Comparison of ENCODE assay signal across 10 cellular contexts in the genomic region with DNA sequence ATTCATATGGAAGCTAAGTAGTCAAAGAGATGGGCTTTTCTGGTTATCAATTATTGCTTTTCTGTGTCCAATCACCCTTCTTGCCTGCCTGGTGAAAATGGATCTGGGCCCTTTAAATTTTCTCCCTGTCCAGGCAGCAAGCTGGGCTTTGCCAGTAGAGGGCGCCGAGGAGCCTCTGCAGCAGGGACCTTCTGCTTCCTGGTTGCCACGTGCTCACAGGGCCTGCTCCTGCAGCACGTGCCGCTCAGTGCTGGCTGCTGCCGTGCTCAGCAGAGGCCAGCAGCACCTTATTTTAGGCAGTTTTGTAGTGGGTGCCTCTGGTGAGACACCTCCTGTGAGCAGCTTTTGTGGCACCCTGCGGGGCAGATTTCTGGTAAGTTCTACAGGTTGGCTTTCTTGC. TPM values are rescaled to one million over a fixed set of nuclear protein-coding genes. Genes with fewer than 3 reads are reported as not detected.
DNase-seq lines count a peak whose midpoint lies in the region; TF ChIP-seq lines count a peak whose summit lies in the region.
"Had no signal": no experiment of that assay in that cellular context is flagged by ENCODE, and none has a peak within 500 bp of the region (broad histone marks: within the 10 kb centered on the region; RNA-seq: fewer than 3 reads in every experiment).

No MANE protein-coding gene starts in this region.

- H3K27me3 ChIP-seq in colonic mucosa: no peaks in the 10 kb centered on the region
- H3K27me3 ChIP-seq in testis: no peaks in the 10 kb centered on the region

- H3K36me3 ChIP-seq in colonic mucosa (no peaks in the 10 kb centered on the region), testis (ENCODE audit: low read depth, missing control alignments) (no peaks in the 10 kb centered on the region)

- no peak overlapping the region for H3K4me3 Mint-ChIP-seq in activated naive CD4-positive, alpha-beta T cell treated with anti-CD3 and anti-CD28 coated beads for 36 hours
- H3K4me3 Mint-ChIP-seq: CD8-positive, alpha-beta T cell had no signal

- H3K36me3 Mint-ChIP-seq in activated naive CD4-positive, alpha-beta T cell treated with anti-CD3 and anti-CD28 coated beads for 36 hours (ENCODE audit: low read depth): peaks cover 14% of the 10 kb centered on the region

- 39 to 60% methylated on average over 6 to 7 of the region's 7 CpGs for WGBS in testis, 2 donors

- in situ Hi-C loops in G401 (cut with HindIII; ENCODE audit: low sequenced_read_pairs): no loop called here

- peak; percentile 14 for DNase-seq in activated naive CD4-positive, alpha-beta T cell treated with anti-CD3 and anti-CD28 coated beads for 36 hours
- no peak for DNase-seq in activated naive CD4-positive, alpha-beta T cell treated with anti-CD3 and anti-CD28 coated beads, Interleukin-2, amount 50 U/mL, for 16 hours
- peak; percentile 17 to 18 for DNase-seq in Kasumi-1 (lab: John Stamatoyannopoulos, UW)
- DNase-seq in colonic mucosa: peak; percentile 49
- DNase-seq in testis: peak; percentile 68
- DNase-seq in NCI-H446 treated with DMSO at 0.1 percent for 48 hours (lab: John Stamatoyannopoulos, UW): no peak
- DNase-seq in NOMO-1 treated with DMSO at 0.1 percent for 48 hours (lab: John Stamatoyannopoulos, UW; ENCODE audit: unreplicated experiment): no peak
- no peak for DNase-seq in G401 (ENCODE audit: low spot score)
- DNase-seq: CD8-positive, alpha-beta T cell had no signal

- no peaks in the 10 kb centered on the region for H3K4me1 Mint-ChIP-seq in activated naive CD4-positive, alpha-beta T cell treated with anti-CD3 and anti-CD28 coated beads for 36 hours (ENCODE audit: low read depth)

- H3K9me3 Mint-ChIP-seq in activated naive CD4-positive, alpha-beta T cell treated with anti-CD3 and anti-CD28 coated beads for 36 hours: peaks cover 56% of the 10 kb centered on the region

- H3K27me3 Mint-ChIP-seq in activated naive CD4-positive, alpha-beta T cell treated with anti-CD3 and anti-CD28 coated beads for 36 hours (ENCODE audit: low read depth): no peaks in the 10 kb centered on the region

- CTCF ChIA-PET in activated naive CD4-positive, alpha-beta T cell treated with anti-CD3 and anti-CD28 coated beads for 36 hours (lab: Charles Lee): interaction anchor here (0.6 to 0.9 kb wide), 2 partner anchors 85 to 390 kb away, joined by 3 read pairs; no protein-coding TSS in a partner anchor

- H3K9me3 ChIP-seq in colonic mucosa (peaks cover 7% of the 10 kb centered on the region), testis (no peaks in the 10 kb centered on the region)

- H3K4me3 ChIP-seq in colonic mucosa: no peak overlapping the region
- no peak overlapping the region for H3K4me3 ChIP-seq in testis

- TF ChIP-seq CTCF in colonic mucosa (IDR thresholded peaks at IDR 0.05): no peak
- TF ChIP-seq CTCF in testis (IDR thresholded peaks at IDR 0.05): peak in 2 of 3 experiments; percentile 39 to 51

- H3K4me1 ChIP-seq in colonic mucosa: no peaks in the 10 kb centered on the region
- no peaks in the 10 kb centered on the region for H3K4me1 ChIP-seq in testis

- intact Hi-C loops in activated naive CD4-positive, alpha-beta T cell treated with anti-CD3 and anti-CD28 coated beads for 36 hours (cut with micrococcal nuclease): no loop called here
- intact Hi-C loops in colonic mucosa (cut with DNase I) (no loop called here), testis (cut with DNase I; ENCODE audit: low total_unique reads) (no loop called here)

- no peak overlapping the region for H3K27ac ChIP-seq in colonic mucosa
- H3K27ac ChIP-seq in testis: no peak overlapping the region

- TF ChIP-seq POLR2A in testis (IDR thresholded peaks at IDR 0.05): no peak

- H3K9ac ChIP-seq in colonic mucosa (ENCODE audit: low read depth in 2 of 2, low read length in 2 of 2): no peak overlapping the region

- H3K27ac Mint-ChIP-seq in activated naive CD4-positive, alpha-beta T cell treated with anti-CD3 and anti-CD28 coated beads for 36 hours: no peak overlapping the region
- H3K27ac Mint-ChIP-seq: CD8-positive, alpha-beta T cell had no signal

RNA-seq across cellular contexts. Expression of gene ACTL8, which starts 4.0 kb away (rescaled TPM):
- under 1 TPM in 1 of 2 experiments, not detected in 1; 0.12 TPM for total RNA-seq in activated naive CD4-positive, alpha-beta T cell treated with anti-CD3 and anti-CD28 coated beads for 36 hours
- 1 to 10 TPM in 1 of 2 donors, under 1 TPM in 1; 0.13 to 2.8 TPM for total RNA-seq in colonic mucosa
- 10 to 100 TPM; 10.9 to 12.6 TPM for total RNA-seq in testis
- 12.8 TPM for polyA plus RNA-seq in testis (ENCODE audit: insufficient read depth, low read depth, low replicate concordance)
- total RNA-seq in G401 (2014; rRNA removed; shearing (Covaris generic)): 0.51 and 2.4 TPM in 2 replicates
- total RNA-seq: CD8-positive, alpha-beta T cell; LHCN-M2 had no signal

Comparison
In these comparisons a context has a peak if more than half of its experiments do, and no peak if none do; other contexts are left out.
1. DNase-seq: peak in activated naive CD4-positive, alpha-beta T cell treated with anti-CD3 and anti-CD28 coated beads for 36 hours (single experiment), Kasumi-1 (2 of 2), colonic mucosa (single experiment) and testis (single experiment); none in activated naive CD4-positive, alpha-beta T cell treated with anti-CD3 and anti-CD28 coated beads, Interleukin-2, amount 50 U/mL, for 16 hours (single experiment), NCI-H446 treated with DMSO at 0.1 percent for 48 hours (single experiment), NOMO-1 treated with DMSO at 0.1 percent for 48 hours (single experiment) and G401 (single experiment).